ENCODE assay signal across 9 cellular contexts in genomic region chr1:221724931-221725605, GRCh38. TPM values are rescaled to one million over a fixed set of nuclear protein-coding genes. Genes with fewer than 3 reads are reported as not detected.
DNase-seq lines count a peak whose midpoint lies in the region; ATAC-seq and TF ChIP-seq lines count a peak whose summit lies in the region.
"Had no signal": no experiment of that assay in that cellular context is flagged by ENCODE, and none has a peak within 500 bp of the region (broad histone marks: within the 10 kb centered on the region; RNA-seq: fewer than 3 reads in every experiment).

No MANE protein-coding gene starts in this region.

- POLR2A ChIA-PET in naive thymus-derived CD4-positive, alpha-beta T cell (lab: Charles Lee): interaction anchor here (2.4 to 8.8 kb wide), 2 partner anchors 12 to 15 kb away, joined by 9 to 62 read pairs; partner anchors contain the start of gene DUSP10

- CTCF ChIA-PET in naive thymus-derived CD4-positive, alpha-beta T cell (lab: Charles Lee): interaction anchor here (1.0 to 1.4 kb wide), 2 partner anchors 17 to 731 kb away, joined by 3 to 7 read pairs; partner anchors contain the start of gene DUSP10

- H3K27ac Mint-ChIP-seq in naive thymus-derived CD4-positive, alpha-beta T cell: peak overlapping the region in 5 of 9 donors; percentile 14 to 74 (median 60)

- H3K36me3 Mint-ChIP-seq in naive thymus-derived CD4-positive, alpha-beta T cell: peaks cover 0 to 63% (median 25%) of the 10 kb centered on the region in 5 donors

- intact Hi-C loops in dorsolateral prefrontal cortex (cut with DNase I): no loop called here
- intact Hi-C loops in naive thymus-derived CD4-positive, alpha-beta T cell (cut with micrococcal nuclease): no loop called here

- H3K4me1 Mint-ChIP-seq in naive thymus-derived CD4-positive, alpha-beta T cell: peaks cover 33 to 73% (median 61%) of the 10 kb centered on the region in 7 donors

- H3K27me3 ChIP-seq in dorsolateral prefrontal cortex: no peaks in the 10 kb centered on the region
- no peaks in the 10 kb centered on the region for H3K27me3 ChIP-seq in naive thymus-derived CD4-positive, alpha-beta T cell (ENCODE audit: control insufficient read depth in 2 of 2, insufficient read depth in 2 of 2, low read length in 2 of 2)

- H3K36me3 ChIP-seq in naive thymus-derived CD4-positive, alpha-beta T cell (ENCODE audit: control insufficient read depth in 2 of 3, insufficient read depth in 3 of 3, low read length in 3 of 3): no peaks in the 10 kb centered on the region

- peak overlapping the region in 2 of 10 donors; percentile 14 to 61 for H3K4me3 Mint-ChIP-seq in naive thymus-derived CD4-positive, alpha-beta T cell

- H3K4me1 ChIP-seq in naive thymus-derived CD4-positive, alpha-beta T cell (ENCODE audit: control insufficient read depth in 2 of 2, insufficient read depth in 2 of 2, low read length in 2 of 2): peaks cover 24 to 29% of the 10 kb centered on the region in 2 donors

- peak overlapping the region in 10 of 59 donors; percentile 0 to 33 (median 3) for H3K4me3 ChIP-seq in dorsolateral prefrontal cortex
- no peak overlapping the region for H3K4me3 ChIP-seq in naive thymus-derived CD4-positive, alpha-beta T cell (ENCODE audit: low read length)

- DNase-seq in CD1c-positive myeloid dendritic cell (ENCODE audit: extremely low spot score) (peak; percentile 78), NOMO-1 (lab: John Stamatoyannopoulos, UW; ENCODE audit: unreplicated experiment in 2 of 2) (peak; percentile 57 to 68), dorsolateral prefrontal cortex (no peak), H4 (ENCODE audit: low spot score) (no peak), middle frontal gyrus (ENCODE audit: extremely low spot score, low spot score) (no peak)
- no peak for DNase-seq in naive thymus-derived CD4-positive, alpha-beta T cell
- DNase-seq: activated T-cell treated with anti-CD3 and anti-CD28 coated beads for 4 hours had no signal

- H3K9me3 ChIP-seq in naive thymus-derived CD4-positive, alpha-beta T cell (ENCODE audit: control insufficient read depth in 2 of 3, low read length in 3 of 3): peaks cover 0 to 9% (median 0%) of the 10 kb centered on the region in 3 experiments

- peak overlapping the region in 39 of 59 donors; percentile 7 to 73 (median 46) for H3K27ac ChIP-seq in dorsolateral prefrontal cortex
- H3K27ac ChIP-seq in naive thymus-derived CD4-positive, alpha-beta T cell (ENCODE audit: low read depth, low read length): no peak overlapping the region

- no peaks in the 10 kb centered on the region for H3K27me3 Mint-ChIP-seq in naive thymus-derived CD4-positive, alpha-beta T cell

- peaks cover 0 to 21% (median 8%) of the 10 kb centered on the region in 11 donors for H3K9me3 Mint-ChIP-seq in naive thymus-derived CD4-positive, alpha-beta T cell

- ATAC-seq in naive thymus-derived CD4-positive, alpha-beta T cell: peak; percentile 59
- ATAC-seq in GM21381 (IDR thresholded peaks at IDR 0.05; ENCODE audit: unreplicated experiment) (no peak), GM18907 (IDR thresholded peaks at IDR 0.05; ENCODE audit: unreplicated experiment) (no peak)

- no peak for TF ChIP-seq CTCF in dorsolateral prefrontal cortex (IDR thresholded peaks at IDR 0.05 in 54 of 56, conservative IDR thresholded peaks at IDR 0.05 in 2 of 56; ENCODE audit: low read depth in 1 of 56, partially characterized antibody in 56 of 56)

RNA-seq across cellular contexts. Expression of gene DUSP10, which starts 16.8 kb away (rescaled TPM):
- 10 to 100 TPM in 43 of 120 experiments, 1 to 10 TPM in 77; 2.7 to 28.4 (median 9.0) TPM for total RNA-seq in dorsolateral prefrontal cortex
- total RNA-seq in naive thymus-derived CD4-positive, alpha-beta T cell: 10 to 100 TPM in 3 of 5 experiments, 1 to 10 TPM in 2; 2.5 to 60.6 (median 19.0) TPM
- 1 to 10 TPM; 3.5 to 3.7 TPM for polyA plus RNA-seq in naive thymus-derived CD4-positive, alpha-beta T cell
- 17.1 and 19.6 TPM in 2 replicates for total RNA-seq in H4 (2014; rRNA removed; shearing (Covaris generic))

Comparison
In these comparisons a context has a peak if more than half of its experiments do, and no peak if none do; other contexts are left out.
1. DNase-seq: peak in CD1c-positive myeloid dendritic cell (single experiment) and NOMO-1 (2 of 2); none in dorsolateral prefrontal cortex (0 of 10), naive thymus-derived CD4-positive, alpha-beta T cell (0 of 9), H4 (single experiment) and middle frontal gyrus (single experiment).